In genomic region chr13:85366759-85367417, GRCh38 we compare ENCODE assay signal across 25 cellular contexts.
A peak's percentile ranks its signal among the peaks of the same experiment; 100 is the strongest.
DNase-seq lines count a peak whose midpoint lies in the region; ATAC-seq and TF ChIP-seq lines count a peak whose summit lies in the region.
"Had no signal": no experiment of that assay in that cellular context is flagged by ENCODE, and none has a peak within 500 bp of the region (broad histone marks: within the 10 kb centered on the region; RNA-seq: fewer than 3 reads in every experiment).

No MANE protein-coding gene starts in this region.

- peak; percentile 81 for ATAC-seq in PC-3
- ATAC-seq: activated naive CD4-positive, alpha-beta T cell treated with anti-CD3 and anti-CD28 coated beads, Interleukin-2, amount 50 U/mL, for 72 hours; heart right ventricle; pancreas had no signal

- peak overlapping the region; percentile 75 for H3K4me2 ChIP-seq in PC-3 (ENCODE audit: low read length)

- H4K20me1 ChIP-seq in PC-3 (ENCODE audit: low read length): no peaks in the 10 kb centered on the region

- no peaks in the 10 kb centered on the region for H3K9me2 ChIP-seq in PC-3 (replicated peaks; ENCODE audit: low read length)

- H3K9me3 Mint-ChIP-seq in mesothelial cell of epicardium: no peaks in the 10 kb centered on the region
- peaks cover 2% of the 10 kb centered on the region for H3K9me3 Mint-ChIP-seq in activated T-cell treated with anti-CD3 and anti-CD28 coated beads, Interleukin-2, amount 50 U/mL, for 24 hours
- H3K9me3 Mint-ChIP-seq: activated naive CD4-positive, alpha-beta T cell treated with anti-CD3 and anti-CD28 coated beads, Interleukin-2, amount 50 U/mL, for 72 hours had no signal

- no peaks in the 10 kb centered on the region for H3K27me3 Mint-ChIP-seq in mesothelial cell of epicardium (ENCODE audit: low read depth)
- H3K27me3 Mint-ChIP-seq in activated T-cell treated with anti-CD3 and anti-CD28 coated beads, Interleukin-2, amount 50 U/mL, for 24 hours: no peaks in the 10 kb centered on the region
- H3K27me3 Mint-ChIP-seq: activated CD4-positive, alpha-beta memory T cell treated with anti-CD3 and anti-CD28 coated beads, Interleukin-2, amount 10 ng/mL, durations not matched to agents 7 days and 5 days had no signal

- peaks cover 12% of the 10 kb centered on the region for H3K4me1 Mint-ChIP-seq in mesothelial cell of epicardium
- H3K4me1 Mint-ChIP-seq in activated T-cell treated with anti-CD3 and anti-CD28 coated beads, Interleukin-2, amount 50 U/mL, for 24 hours (ENCODE audit: low read depth): no peaks in the 10 kb centered on the region
- H3K4me1 Mint-ChIP-seq: activated CD4-positive, alpha-beta memory T cell treated with anti-CD3 and anti-CD28 coated beads, Interleukin-2, amount 10 ng/mL, durations not matched to agents 7 days and 5 days had no signal

- H3K27me3 ChIP-seq in PC-3 (ENCODE audit: low read length): no peaks in the 10 kb centered on the region
- H3K27me3 ChIP-seq: ascending aorta, heart right ventricle, pancreas, tibial nerve had no signal

- H2AFZ ChIP-seq in PC-3 (ENCODE audit: low read length): peak overlapping the region; percentile 58; the same call in 1 of the 2 replicates

- peak overlapping the region; percentile 65 for H3K27ac ChIP-seq in PC-3 (ENCODE audit: low read length)
- H3K27ac ChIP-seq: ascending aorta, heart right ventricle, pancreas, tibial nerve had no signal

- intact Hi-C loops in PC-3 (cut with micrococcal nuclease): no loop called here

- in situ Hi-C loops in G401 (cut with HindIII; ENCODE audit: low sequenced_read_pairs): no loop called here

- no peaks in the 10 kb centered on the region for H3K36me3 Mint-ChIP-seq in mesothelial cell of epicardium
- no peaks in the 10 kb centered on the region for H3K36me3 Mint-ChIP-seq in activated T-cell treated with anti-CD3 and anti-CD28 coated beads, Interleukin-2, amount 50 U/mL, for 24 hours (ENCODE audit: low read depth)
- H3K36me3 Mint-ChIP-seq: activated naive CD4-positive, alpha-beta T cell treated with anti-CD3 and anti-CD28 coated beads, Interleukin-2, amount 50 U/mL, for 72 hours had no signal

- no peaks in the 10 kb centered on the region for H3K79me2 ChIP-seq in PC-3 (ENCODE audit: low read length)

- no peak overlapping the region for H3K4me3 Mint-ChIP-seq in mesothelial cell of epicardium
- no peak overlapping the region for H3K4me3 Mint-ChIP-seq in activated T-cell treated with anti-CD3 and anti-CD28 coated beads, Interleukin-2, amount 50 U/mL, for 24 hours
- H3K4me3 Mint-ChIP-seq: activated CD4-positive, alpha-beta memory T cell treated with anti-CD3 and anti-CD28 coated beads, Interleukin-2, amount 10 ng/mL, durations not matched to agents 7 days and 5 days; HFFc6 had no signal

- peak overlapping the region; percentile 62 for H3K27ac Mint-ChIP-seq in mesothelial cell of epicardium
- no peak overlapping the region for H3K27ac Mint-ChIP-seq in activated T-cell treated with anti-CD3 and anti-CD28 coated beads, Interleukin-2, amount 50 U/mL, for 24 hours
- H3K27ac Mint-ChIP-seq: activated CD4-positive, alpha-beta memory T cell treated with anti-CD3 and anti-CD28 coated beads, Interleukin-2, amount 10 ng/mL, durations not matched to agents 7 days and 5 days; activated naive CD4-positive, alpha-beta T cell treated with anti-CD3 and anti-CD28 coated beads, Interleukin-2, amount 50 U/mL, for 72 hours; HFFc6 had no signal

- CTCF ChIA-PET in PC-3 (lab: Charles Lee): interaction anchor here (1.0 kb wide), 1 partner anchor 219 kb away, joined by 3 read pairs; no protein-coding TSS in a partner anchor

- H3F3A ChIP-seq in PC-3 (ENCODE audit: low read length, unreplicated experiment): no peaks in the 10 kb centered on the region

- no peaks in the 10 kb centered on the region for H3K9me3 ChIP-seq in PC-3 (ENCODE audit: low read length)
- H3K9me3 ChIP-seq: ascending aorta, pancreas had no signal

- DNase-seq in G401 (ENCODE audit: low spot score) (peak; percentile 72), PC-3 (peak; percentile 42), cerebellar cortex (ENCODE audit: low spot score) (peak; percentile 71), mesothelial cell of epicardium (ENCODE audit: low spot score in 2 of 2, unreplicated experiment in 2 of 2) (no peak)
- no peak for DNase-seq in activated T-cell treated with anti-CD3 and anti-CD28 coated beads, Interleukin-2, amount 50 U/mL, for 24 hours
- no peak for DNase-seq in activated CD8-positive, alpha-beta memory T cell treated with anti-CD3 and anti-CD28 coated beads, Interleukin-2, amount 50 U/mL, for 48 hours
- DNase-seq in stimulated activated CD4-positive, alpha-beta T cell treated with anti-CD3 and anti-CD28 coated beads, Interleukin-1b, Interleukin-23, amount 100 ng/mL, for 48 hours: no peak
- DNase-seq: activated CD4-positive, alpha-beta memory T cell treated with anti-CD3 and anti-CD28 coated beads, Interleukin-2, amount 10 ng/mL, durations not matched to agents 7 days and 5 days; activated CD4-positive, CD25-positive, alpha-beta regulatory T cell; DMS79 treated with DMSO at 0.1 percent for 48 hours; effector CD4-positive, alpha-beta T cell; heart right ventricle; HFFc6; NCI-H1092; NCI-H187 treated with DMSO at 0.1 percent for 48 hours; NCI-H2227 treated with DMSO at 0.1 percent for 48 hours; pancreas; retina; RPMI8226; small intestine; stimulated activated CD4-positive, alpha-beta T cell treated with anti-CD3 and anti-CD28 coated beads, Interleukin-2, amount 100 ng/mL, for 24 hours had no signal

- POLR2A ChIA-PET in PC-3 (lab: Charles Lee; ENCODE audit: unreplicated experiment): interaction anchor here (0.6 kb wide), 1 partner anchor 220 kb away, joined by 10 read pairs; no protein-coding TSS in a partner anchor

- peak overlapping the region; percentile 27; the same call in 1 of the 2 replicates for H3K4me3 ChIP-seq in PC-3 (ENCODE audit: low read length)
- H3K4me3 ChIP-seq: ascending aorta, heart right ventricle, lung, pancreas, tibial nerve had no signal

- no TSS peak for BruUV-seq in PC-3 (replicated peaks; lab: Mats Ljungman, UMichigan)

- peaks cover 21% of the 10 kb centered on the region for H3K4me1 ChIP-seq in PC-3 (ENCODE audit: insufficient read depth, low read length)
- H3K4me1 ChIP-seq: ascending aorta, heart right ventricle, pancreas, tibial nerve had no signal

- no peaks in the 10 kb centered on the region for H3K36me3 ChIP-seq in PC-3 (ENCODE audit: low read depth, low read length)
- H3K36me3 ChIP-seq: ascending aorta, heart right ventricle, pancreas, tibial nerve had no signal

- H3K9ac ChIP-seq in PC-3 (ENCODE audit: low read length): peak overlapping the region; percentile 14; the same call in 1 of the 2 replicates

- TF ChIP-seq CTCF in PC-3 (conservative IDR thresholded peaks at IDR 0.05; ENCODE audit: low read depth, low read length) (no peak), mesothelial cell of epicardium (IDR thresholded peaks at IDR 0.05; ENCODE audit: unreplicated experiment) (no peak)

Comparison
In these comparisons a context has a peak if more than half of its experiments do, and no peak if none do; other contexts are left out.
1. DNase-seq: peak in G401 (single experiment), PC-3 (single experiment) and cerebellar cortex (single experiment); none in mesothelial cell of epicardium (0 of 2), activated T-cell treated with anti-CD3 and anti-CD28 coated beads, Interleukin-2, amount 50 U/mL, for 24 hours (single experiment), activated CD8-positive, alpha-beta memory T cell treated with anti-CD3 and anti-CD28 coated beads, Interleukin-2, amount 50 U/mL, for 48 hours (single experiment) and stimulated activated CD4-positive, alpha-beta T cell treated with anti-CD3 and anti-CD28 coated beads, Interleukin-1b, Interleukin-23, amount 100 ng/mL, for 48 hours (single experiment).